ENCODE assay signal across 9 cellular contexts in genomic region chr3:49721861-49722781, GRCh38. TPM values are rescaled to one million over a fixed set of nuclear protein-coding genes. Genes with fewer than 3 reads are reported as not detected.
A peak's percentile ranks its signal among the peaks of the same experiment; 100 is the strongest.
DNase-seq lines count a peak whose midpoint lies in the region; ATAC-seq and TF ChIP-seq lines count a peak whose summit lies in the region.
"Had no signal": no experiment of that assay in that cellular context is flagged by ENCODE, and none has a peak within 500 bp of the region (broad histone marks: within the 10 kb centered on the region; RNA-seq: fewer than 3 reads in every experiment).

No MANE protein-coding gene starts in this region.

- no peak overlapping the region for H3K27ac ChIP-seq in GM23248

- H2AFZ ChIP-seq in GM23248 = no peak overlapping the region

- H3K4me3 ChIP-seq in GM23248 (peak overlapping the region; percentile 95), foreskin fibroblast (ENCODE audit: low read depth in 1 of 2, low read length in 2 of 2) (peak overlapping the region; percentile 68 to 88), skeletal muscle satellite cell (ENCODE audit: low read length) (peak overlapping the region; percentile 99)

- H3K27me3 ChIP-seq in GM23248 (replicated peaks; ENCODE audit: insufficient read depth) (no peaks in the 10 kb centered on the region), skeletal muscle satellite cell (ENCODE audit: control insufficient read depth, insufficient read depth, low read length) (no peaks in the 10 kb centered on the region)

- H3K79me2 ChIP-seq in GM23248 (ENCODE audit: insufficient read depth) = peaks cover 18% of the 10 kb centered on the region

- ATAC-seq in WTC11 = no peak

- no peak overlapping the region for H3K27ac Mint-ChIP-seq in WTC11

- POLR2A ChIA-PET in WTC11 (lab: Charles Lee) = no interaction called here

- H3K9ac ChIP-seq in GM23248 = peak overlapping the region; percentile 100
- peak overlapping the region; percentile 98 for H3K9ac ChIP-seq in skeletal muscle satellite cell (ENCODE audit: low read depth, low read length)

- DNase-seq in GM23248 (no peak), WTC11 (ENCODE audit: low spot score) (no peak), foreskin fibroblast (no peak), NOMO-1 (lab: John Stamatoyannopoulos, UW; ENCODE audit: unreplicated experiment in 2 of 2) (no peak), cortex of kidney (lab: John Stamatoyannopoulos, UW) (no peak), SKM-1 treated with dmso at 0.1 percent for 144 hours (lab: John Stamatoyannopoulos, UW; ENCODE audit: unreplicated experiment) (no peak)
- DNase-seq: activated CD8-positive, alpha-beta memory T cell treated with anti-CD3 and anti-CD28 coated beads, Interleukin-2, amount 50 U/mL, for 48 hours; MV-4-11 had no signal

- 77 to 78% methylated on average over 27 of the region's 28 CpGs for WGBS in GM23248 (ENCODE audit: low coverage in 1 of 2, low lambda C conversion rate in 2 of 2, missing lambda C conversion rate in 2 of 2), 2 experiments

- peaks cover 16% of the 10 kb centered on the region for H3K4me1 Mint-ChIP-seq in WTC11

- no peaks in the 10 kb centered on the region for H3K36me3 ChIP-seq in GM23248 (ENCODE audit: low read depth)
- H3K36me3 ChIP-seq in skeletal muscle satellite cell (ENCODE audit: insufficient read depth, low read length) = peaks cover 49% of the 10 kb centered on the region

- H4K20me1 ChIP-seq in GM23248 (ENCODE audit: insufficient read depth) = no peaks in the 10 kb centered on the region

- peaks cover 10% of the 10 kb centered on the region; the same call in 1 of the 2 replicates for H3F3A ChIP-seq in GM23248 (ENCODE audit: insufficient read depth)

- H3K4me1 ChIP-seq in GM23248 (ENCODE audit: insufficient read depth) (peaks cover 7% of the 10 kb centered on the region; the same call in 1 of the 2 replicates), skeletal muscle satellite cell (ENCODE audit: control insufficient read depth, insufficient read depth, low read length) (peaks cover 30% of the 10 kb centered on the region)

- H3K27me3 Mint-ChIP-seq in WTC11 (ENCODE audit: low read depth) = no peaks in the 10 kb centered on the region

- H3K4me3 Mint-ChIP-seq in WTC11 = peak overlapping the region; percentile 91

- H3K4me2 ChIP-seq in GM23248 (ENCODE audit: unreplicated experiment) (peak overlapping the region; percentile 79), skeletal muscle satellite cell (ENCODE audit: low read length) (peak overlapping the region; percentile 98)

- CTCF ChIA-PET in WTC11 (lab: Charles Lee) = interaction anchor here (0.9 kb wide), 1 partner anchor 21 kb away, joined by 3 read pairs; no protein-coding TSS in a partner anchor

- no peak for TF ChIP-seq CTCF in WTC11 (IDR thresholded peaks at IDR 0.05)
- no peak for TF ChIP-seq CTCF in foreskin fibroblast (IDR thresholded peaks at IDR 0.05; ENCODE audit: low read depth, low read length)

- H3K9me3 Mint-ChIP-seq in WTC11 = no peaks in the 10 kb centered on the region

- peaks cover 12% of the 10 kb centered on the region for H3K36me3 Mint-ChIP-seq in WTC11

- in situ Hi-C loops in GM23248 (cut with MboI) = no loop called here

- no peaks in the 10 kb centered on the region for H3K9me2 ChIP-seq in GM23248 (ENCODE audit: insufficient read depth)

- H3K9me3 ChIP-seq in GM23248 (ENCODE audit: low read depth) (no peaks in the 10 kb centered on the region), skeletal muscle satellite cell (replicated peaks; ENCODE audit: low read length) (no peaks in the 10 kb centered on the region)

TF ChIP-seq in WTC11, 78 proteins besides CTCF, POLR2A, EP300 and RAD21:
- peak; percentile 39; the same call in 1 of the 2 replicates for TF ChIP-seq PRDM15 (CRISPR knock-in tag; IDR thresholded peaks at IDR 0.05)
- TF ChIP-seq, protein P1, sequence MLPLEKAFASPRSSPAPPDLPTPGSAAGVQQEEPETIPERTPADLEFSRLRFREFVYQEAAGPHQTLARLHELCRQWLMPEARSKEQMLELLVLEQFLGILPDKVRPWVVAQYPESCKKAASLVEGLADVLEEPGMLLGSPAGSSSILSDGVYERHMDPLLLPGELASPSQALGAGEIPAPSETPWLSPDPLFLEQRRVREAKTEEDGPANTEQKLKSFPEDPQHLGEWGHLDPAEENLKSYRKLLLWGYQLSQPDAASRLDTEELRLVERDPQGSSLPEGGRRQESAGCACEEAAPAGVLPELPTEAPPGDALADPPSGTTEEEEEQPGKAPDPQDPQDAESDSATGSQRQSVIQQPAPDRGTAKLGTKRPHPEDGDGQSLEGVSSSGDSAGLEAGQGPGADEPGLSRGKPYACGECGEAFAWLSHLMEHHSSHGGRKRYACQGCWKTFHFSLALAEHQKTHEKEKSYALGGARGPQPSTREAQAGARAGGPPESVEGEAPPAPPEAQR (CRISPR knock-in tag; IDR thresholded peaks at IDR 0.05) = no peak

RNA-seq across cellular contexts. Expression of gene GMPPB, which starts 1.6 kb away (rescaled TPM):
- total RNA-seq in GM23248 (2014; rRNA removed; shearing (Covaris generic)) = 36.2 and 37.8 TPM in 2 replicates
- 22.8 and 24.1 TPM in 2 replicates for polyA plus RNA-seq in GM23248 (2016; fragmentation: Nextera tagmentation; extraction: Ambion mirVana)
- 23.7 to 28.7 TPM (median 28.0 TPM) in 3 replicates for total RNA-seq in WTC11 (2021)
- total RNA-seq in skeletal muscle satellite cell (2012; rRNA removed) = 28.1 and 38.4 TPM in 2 replicates

RNA-seq across cellular contexts. Expression of gene AMIGO3, which starts 2.6 kb away (rescaled TPM):
- 3.2 TPM in 1 of 2 replicates, not detected in the other for total RNA-seq in GM23248 (2014; rRNA removed; shearing (Covaris generic))
- 0.18 and 0.25 TPM in 2 replicates for polyA plus RNA-seq in GM23248 (2016; fragmentation: Nextera tagmentation; extraction: Ambion mirVana)
- 3.9 to 5.3 TPM (median 4.3 TPM) in 3 replicates for total RNA-seq in WTC11 (2021)
- 0.25 and 2.0 TPM in 2 replicates for total RNA-seq in skeletal muscle satellite cell (2012; rRNA removed)

RNA-seq across cellular contexts. Expression of gene RNF123, which starts 32.8 kb away (rescaled TPM):
- total RNA-seq in GM23248 (2014; rRNA removed; shearing (Covaris generic)) = 22.8 and 25.7 TPM in 2 replicates
- polyA plus RNA-seq in GM23248 (2016; fragmentation: Nextera tagmentation; extraction: Ambion mirVana) = 18.7 and 21.6 TPM in 2 replicates
- total RNA-seq in WTC11 (2021) = 45.5 to 47.1 TPM (median 46.8 TPM) in 3 replicates
- 20.1 and 28.1 TPM in 2 replicates for total RNA-seq in skeletal muscle satellite cell (2012; rRNA removed)

RNA-seq across cellular contexts. Expression of gene MST1, which starts 32.8 kb away (rescaled TPM):
- 6.3 and 6.4 TPM in 2 replicates for total RNA-seq in GM23248 (2014; rRNA removed; shearing (Covaris generic))
- polyA plus RNA-seq in GM23248 (2016; fragmentation: Nextera tagmentation; extraction: Ambion mirVana) = 2.5 and 3.0 TPM in 2 replicates
- 13.8 to 17.2 TPM (median 17.2 TPM) in 3 replicates for total RNA-seq in WTC11 (2021)
- total RNA-seq in skeletal muscle satellite cell (2012; rRNA removed) = 4.4 and 5.6 TPM in 2 replicates

RNA-seq across cellular contexts. Expression of gene APEH, which starts 48.0 kb away (rescaled TPM):
- 108 and 126 TPM in 2 replicates for total RNA-seq in GM23248 (2014; rRNA removed; shearing (Covaris generic))
- 83.3 and 89.1 TPM in 2 replicates for polyA plus RNA-seq in GM23248 (2016; fragmentation: Nextera tagmentation; extraction: Ambion mirVana)
- 270 to 276 TPM (median 273 TPM) in 3 replicates for total RNA-seq in WTC11 (2021)
- total RNA-seq in skeletal muscle satellite cell (2012; rRNA removed) = 102 and 126 TPM in 2 replicates
